In the genomic region with DNA sequence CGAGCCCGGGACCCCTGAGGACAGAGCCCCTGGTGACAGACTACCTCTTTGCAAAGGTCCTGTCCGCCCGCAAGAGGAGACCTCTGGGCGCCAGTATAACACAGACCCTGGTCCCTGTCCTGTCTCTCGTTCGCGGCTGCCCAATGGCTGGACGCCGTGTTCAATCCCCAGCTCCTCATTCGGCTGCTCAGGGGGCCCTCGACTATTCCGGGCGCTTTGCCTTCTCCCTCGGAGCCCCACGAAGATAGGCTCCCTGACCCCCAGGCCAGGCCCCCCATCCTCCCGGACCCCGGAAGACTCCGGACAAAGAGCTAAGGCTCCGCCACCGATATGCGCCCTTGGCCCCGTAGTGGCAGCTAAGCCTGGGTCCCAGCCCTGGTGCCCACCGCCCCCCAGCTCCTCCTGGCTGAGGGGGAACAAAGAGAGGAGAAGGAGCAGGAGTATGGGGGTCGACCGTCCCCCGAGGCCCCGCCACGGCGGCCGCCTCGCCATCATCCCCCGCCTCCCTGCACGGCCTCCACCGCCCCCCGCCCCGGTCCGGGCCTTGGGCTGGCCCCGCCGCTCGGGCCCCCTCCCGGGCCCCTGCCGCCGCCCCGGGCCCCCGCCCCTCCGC, we compare ENCODE assay signal across 11 cellular contexts. TPM values are rescaled to one million over a fixed set of nuclear protein-coding genes. Genes with fewer than 3 reads are reported as not detected.
DNase-seq lines count a peak whose midpoint lies in the region; ATAC-seq, FAIRE-seq and TF ChIP-seq lines count a peak whose summit lies in the region.
"Had no signal": no experiment of that assay in that cellular context is flagged by ENCODE, and none has a peak within 500 bp of the region (broad histone marks: within the 10 kb centered on the region; RNA-seq: fewer than 3 reads in every experiment).

No MANE protein-coding gene starts in this region.

- H3K27me3 ChIP-seq in left ventricle myocardium inferior (ENCODE audit: low read depth) (peaks cover 50% of the 10 kb centered on the region), heart right ventricle (peaks cover 0 to 45% (median 14%) of the 10 kb centered on the region in 7 donors), adipocyte (replicated peaks; ENCODE audit: control insufficient read depth, insufficient read depth, low read length) (no peaks in the 10 kb centered on the region), keratinocyte (ENCODE audit: control insufficient read depth, extremely low read depth, insufficient read depth, low read length) (peaks cover 15% of the 10 kb centered on the region), vagina (peaks cover 4% of the 10 kb centered on the region)

- no peak for TF ChIP-seq POLR2A in vagina (IDR thresholded peaks at IDR 0.05)

- no peaks in the 10 kb centered on the region for H3K9me1 ChIP-seq in keratinocyte (ENCODE audit: control insufficient read depth, extremely low read depth, insufficient read depth, low read length)

- H3K9ac ChIP-seq in adipocyte (ENCODE audit: low read length) = no peak overlapping the region
- H3K9ac ChIP-seq in keratinocyte (ENCODE audit: control insufficient read depth, extremely low read depth, insufficient read depth, low read length) = no peak overlapping the region

- H3K9me3 ChIP-seq in left ventricle myocardium inferior (replicated peaks) (no peaks in the 10 kb centered on the region), heart right ventricle (no peaks in the 10 kb centered on the region), adipocyte (ENCODE audit: control insufficient read depth, low read length) (no peaks in the 10 kb centered on the region), keratinocyte (ENCODE audit: control insufficient read depth, low read depth, low read length) (no peaks in the 10 kb centered on the region), vagina (no peaks in the 10 kb centered on the region)

- DNase-seq in left ventricle myocardium inferior = no peak
- no peak for DNase-seq in heart right ventricle
- no peak for DNase-seq in adipocyte (ENCODE audit: low read depth)
- no peak for DNase-seq in keratinocyte (ENCODE audit: low read depth, low spot score)
- DNase-seq in vagina (ENCODE audit: extremely low spot score in 2 of 2) = no peak
- no peak for DNase-seq in LoVo (ENCODE audit: low spot score)
- no peak for DNase-seq in NAMALWA (ENCODE audit: low spot score)
- no peak for DNase-seq in GM03348 (ENCODE audit: low spot score)

- TF ChIP-seq CTCF in left ventricle myocardium inferior (IDR thresholded peaks at IDR 0.05; ENCODE audit: borderline replicate concordance) = no peak
- TF ChIP-seq CTCF in heart right ventricle (IDR thresholded peaks at IDR 0.05) = no peak
- TF ChIP-seq CTCF in keratinocyte (optimal IDR thresholded peaks at IDR 0.05 in 1 of 3, IDR thresholded peaks at IDR 0.05 in 1 of 3, conservative IDR thresholded peaks at IDR 0.05 in 1 of 3; ENCODE audit: extremely low read depth in 1 of 3, insufficient read depth in 2 of 3, low read length in 3 of 3) = no peak
- no peak for TF ChIP-seq CTCF in vagina (IDR thresholded peaks at IDR 0.05)

- FAIRE-seq in keratinocyte (lab: Jason Lieb, UNC) = no peak

- 1 to 3% methylated on average over 24 to 47 of the region's 47 CpGs for WGBS in heart right ventricle, 2 donors

- intact Hi-C loops in left ventricle myocardium inferior (cut with micrococcal nuclease) = no loop called here
- intact Hi-C loops in heart right ventricle (cut with DNase I) = no loop called here
- intact Hi-C loops in vagina (cut with DNase I) = no loop called here

- no peaks in the 10 kb centered on the region for H4K20me1 ChIP-seq in keratinocyte (ENCODE audit: control insufficient read depth, extremely low read depth, insufficient read depth, low read length)

- no peaks in the 10 kb centered on the region for H3K36me3 ChIP-seq in left ventricle myocardium inferior
- H3K36me3 ChIP-seq in heart right ventricle = peaks cover 0 to 8% (median 0%) of the 10 kb centered on the region in 9 donors
- no peaks in the 10 kb centered on the region for H3K36me3 ChIP-seq in adipocyte (ENCODE audit: control insufficient read depth, insufficient read depth, low read length, severe bottlenecking)
- H3K36me3 ChIP-seq in keratinocyte (ENCODE audit: control insufficient read depth in 2 of 2, extremely low read depth in 1 of 2, insufficient read depth in 2 of 2, low read length in 2 of 2) = no peaks in the 10 kb centered on the region
- H3K36me3 ChIP-seq in vagina = no peaks in the 10 kb centered on the region

- dilution Hi-C loops in keratinocyte (cut with MboI; ENCODE audit: extremely low pct_ligation_motif_present, low sequenced_read_pairs) = no loop called here

- H3K4me2 ChIP-seq in keratinocyte (ENCODE audit: control insufficient read depth, extremely low read depth, insufficient read depth, low read depth, low read length) = peak overlapping the region; percentile 45

- no peak overlapping the region for H3K27ac ChIP-seq in left ventricle myocardium inferior (replicated peaks)
- no peak overlapping the region for H3K27ac ChIP-seq in heart right ventricle
- no peak overlapping the region for H3K27ac ChIP-seq in keratinocyte (ENCODE audit: control insufficient read depth, insufficient read depth, low read length)
- no peak overlapping the region for H3K27ac ChIP-seq in vagina

- H3K79me2 ChIP-seq in keratinocyte (ENCODE audit: control insufficient read depth, insufficient read depth, low read length) = no peaks in the 10 kb centered on the region

- H3K4me1 ChIP-seq in left ventricle myocardium inferior (peaks cover 33% of the 10 kb centered on the region), heart right ventricle (peaks cover 4 to 33% (median 23%) of the 10 kb centered on the region in 9 donors), adipocyte (ENCODE audit: control insufficient read depth, insufficient read depth, low read length) (peaks cover 22% of the 10 kb centered on the region), keratinocyte (ENCODE audit: control insufficient read depth, extremely low read depth, insufficient read depth, low read length) (peaks cover 5% of the 10 kb centered on the region), vagina (peaks cover 16% of the 10 kb centered on the region)

- no peak overlapping the region for H2AFZ ChIP-seq in keratinocyte (ENCODE audit: control insufficient read depth, low read length)

- ATAC-seq in heart right ventricle = no peak

- H3K4me3 ChIP-seq in left ventricle myocardium inferior = peak overlapping the region; percentile 68
- peak overlapping the region in 5 of 10 donors; percentile 43 to 68 (median 64) for H3K4me3 ChIP-seq in heart right ventricle
- H3K4me3 ChIP-seq in adipocyte (ENCODE audit: low read length) = peak overlapping the region; percentile 79
- peak overlapping the region in 1 of 3 experiments; percentile 50 for H3K4me3 ChIP-seq in keratinocyte (ENCODE audit: control insufficient read depth in 2 of 3, extremely low read depth in 1 of 3, insufficient read depth in 2 of 3, low read depth in 1 of 3, low read length in 3 of 3)
- H3K4me3 ChIP-seq in vagina = peak overlapping the region; percentile 47 to 56

RNA-seq across cellular contexts. Expression of a gene that starts 0.4 kb away (rescaled TPM):
- total RNA-seq in left ventricle myocardium inferior (0.14 TPM), heart right ventricle (under 1 TPM; 0.10 to 0.44 (median 0.17) TPM), vagina (2.2 TPM)
- polyA plus RNA-seq in heart right ventricle (under 1 TPM; 0.10 to 0.44 TPM), keratinocyte (0.25 to 0.53 TPM (median 0.31 TPM) in 3 replicates)
- 0.62 TPM for polyA plus RNA-seq in keratinocyte (2011; ENCODE audit: low read depth)
- 0.12 and 0.19 TPM in 2 replicates for polyA plus RNA-seq in keratinocyte (2011; cell fraction: cytosol; rRNA removed)
- polyA plus RNA-seq in keratinocyte (2011; cell fraction: nucleus; rRNA removed) = 2.4 and 3.1 TPM in 2 replicates
- polyA plus RNA-seq in keratinocyte (2012; ENCODE audit: low replicate concordance) = 0.55 and 1.2 TPM in 2 replicates
- 1.2 to 1.3 TPM (median 1.3 TPM) in 3 replicates for polyA minus RNA-seq in keratinocyte
- polyA minus RNA-seq in keratinocyte (2011; cell fraction: cytosol; rRNA and poly(A)+ RNA removed) = 0.96 TPM
- 4.6 and 5.0 TPM in 2 replicates for polyA minus RNA-seq in keratinocyte (2011; cell fraction: nucleus; rRNA and poly(A)+ RNA removed)

RNA-seq across cellular contexts. Expression of a gene that starts 23.5 kb away (rescaled TPM):
- total RNA-seq in left ventricle myocardium inferior (17.0 TPM), heart right ventricle (10 to 100 TPM in 9 of 10 donors, 1 to 10 TPM in 1; 9.4 to 21.1 (median 15.1) TPM), vagina (45.9 TPM)
- polyA plus RNA-seq in heart right ventricle (10 to 100 TPM; 13.0 to 14.3 TPM), keratinocyte (9.8 to 15.8 TPM (median 10.5 TPM) in 3 replicates)
- 5.3 TPM for polyA plus RNA-seq in keratinocyte (2011; ENCODE audit: low read depth)
- 9.6 and 14.7 TPM in 2 replicates for polyA plus RNA-seq in keratinocyte (2011; cell fraction: cytosol; rRNA removed)
- polyA plus RNA-seq in keratinocyte (2011; cell fraction: nucleus; rRNA removed) = 19.2 and 24.2 TPM in 2 replicates
- polyA plus RNA-seq in keratinocyte (2012; ENCODE audit: low replicate concordance) = 11.4 and 14.6 TPM in 2 replicates
- 15.0 to 44.8 TPM (median 21.1 TPM) in 3 replicates for polyA minus RNA-seq in keratinocyte
- 14.8 TPM for polyA minus RNA-seq in keratinocyte (2011; cell fraction: cytosol; rRNA and poly(A)+ RNA removed)
- 9.7 and 13.3 TPM in 2 replicates for polyA minus RNA-seq in keratinocyte (2011; cell fraction: nucleus; rRNA and poly(A)+ RNA removed)

RNA-seq across cellular contexts. Expression of a gene that starts 27.0 kb away (rescaled TPM):
- total RNA-seq in left ventricle myocardium inferior = 12.9 TPM
- total RNA-seq in heart right ventricle = 10 to 100 TPM in 6 of 10 donors, 1 to 10 TPM in 4; 5.2 to 17.7 (median 10.2) TPM
- 10 to 100 TPM; 11.3 to 25.4 TPM for polyA plus RNA-seq in heart right ventricle
- 24.9 to 35.7 TPM (median 34.5 TPM) in 3 replicates for polyA plus RNA-seq in keratinocyte
- 9.8 TPM for polyA plus RNA-seq in keratinocyte (2011; ENCODE audit: low read depth)
- polyA plus RNA-seq in keratinocyte (2011; cell fraction: cytosol; rRNA removed) = 9.3 and 10.9 TPM in 2 replicates
- 211 and 227 TPM in 2 replicates for polyA plus RNA-seq in keratinocyte (2011; cell fraction: nucleus; rRNA removed)
- polyA plus RNA-seq in keratinocyte (2012; ENCODE audit: low replicate concordance) = 18.3 and 28.4 TPM in 2 replicates
- 47.0 to 112 TPM (median 58.5 TPM) in 3 replicates for polyA minus RNA-seq in keratinocyte
- 34.1 TPM for polyA minus RNA-seq in keratinocyte (2011; cell fraction: cytosol; rRNA and poly(A)+ RNA removed)
- 59.0 and 61.0 TPM in 2 replicates for polyA minus RNA-seq in keratinocyte (2011; cell fraction: nucleus; rRNA and poly(A)+ RNA removed)
- total RNA-seq in vagina = 35.1 TPM

RNA-seq across cellular contexts. Expression of a gene that starts 40.7 kb away (rescaled TPM):
- total RNA-seq in left ventricle myocardium inferior = not detected
- total RNA-seq in heart right ventricle = not detected
- polyA plus RNA-seq in heart right ventricle = not detected
- not detected in 3 replicates for polyA plus RNA-seq in keratinocyte
- polyA plus RNA-seq in keratinocyte (2011; ENCODE audit: low read depth) = not detected
- not detected in 2 replicates for polyA plus RNA-seq in keratinocyte (2011; cell fraction: cytosol; rRNA removed)
- polyA plus RNA-seq in keratinocyte (2011; cell fraction: nucleus; rRNA removed) = not detected in 2 replicates
- polyA plus RNA-seq in keratinocyte (2012; ENCODE audit: low replicate concordance) = not detected in 2 replicates
- polyA minus RNA-seq in keratinocyte = not detected in 3 replicates
- not detected for polyA minus RNA-seq in keratinocyte (2011; cell fraction: cytosol; rRNA and poly(A)+ RNA removed)
- polyA minus RNA-seq in keratinocyte (2011; cell fraction: nucleus; rRNA and poly(A)+ RNA removed) = not detected in 2 replicates
- total RNA-seq in vagina = not detected
- total RNA-seq: HT1080, right cardiac atrium, RPMI7951 had no signal
- polyA plus RNA-seq: right cardiac atrium had no signal

RNA-seq across cellular contexts. Expression of a gene that starts 52.8 kb away (rescaled TPM):
- 1,000 TPM for total RNA-seq in left ventricle myocardium inferior
- total RNA-seq in heart right ventricle = 1,000 to 10,000 TPM in 9 of 10 donors, 100 to 1,000 TPM in 1; 723 to 1,173 (median 1,035) TPM
- 1,000 to 10,000 TPM in 1 of 2 donors, 100 to 1,000 TPM in 1; 859 to 1,330 TPM for polyA plus RNA-seq in heart right ventricle
- 417 to 473 TPM (median 440 TPM) in 3 replicates for polyA plus RNA-seq in keratinocyte
- 116 TPM for polyA plus RNA-seq in keratinocyte (2011; ENCODE audit: low read depth)
- 435 and 457 TPM in 2 replicates for polyA plus RNA-seq in keratinocyte (2011; cell fraction: cytosol; rRNA removed)
- polyA plus RNA-seq in keratinocyte (2011; cell fraction: nucleus; rRNA removed) = 347 and 457 TPM in 2 replicates
- polyA plus RNA-seq in keratinocyte (2012; ENCODE audit: low replicate concordance) = 227 and 358 TPM in 2 replicates
- polyA minus RNA-seq in keratinocyte = 852 to 1,082 TPM (median 1,028 TPM) in 3 replicates
- polyA minus RNA-seq in keratinocyte (2011; cell fraction: cytosol; rRNA and poly(A)+ RNA removed) = 505 TPM
- 208 and 270 TPM in 2 replicates for polyA minus RNA-seq in keratinocyte (2011; cell fraction: nucleus; rRNA and poly(A)+ RNA removed)
- total RNA-seq in vagina = 190 TPM
